Comparison of ENCODE assay signal across 22 cellular contexts in genomic region chr3:115388166-115388565, GRCh38.
DNase-seq lines count a peak whose midpoint lies in the region; ATAC-seq and TF ChIP-seq lines count a peak whose summit lies in the region.
"Had no signal": no experiment of that assay in that cellular context is flagged by ENCODE, and none has a peak within 500 bp of the region (broad histone marks: within the 10 kb centered on the region; RNA-seq: fewer than 3 reads in every experiment).

No MANE protein-coding gene starts in this region.

- H3K36me3 ChIP-seq in heart left ventricle (no peaks in the 10 kb centered on the region), Caco-2 (ENCODE audit: control insufficient read depth, insufficient read depth, low read length) (no peaks in the 10 kb centered on the region)
- H3K36me3 ChIP-seq: BLaER1 treated with 17β-estradiol and CSF1 and Interleukin-3, amounts not matched to agents 10 nM and 100 nM; brain microvascular endothelial cell; ovary; stomach had no signal

- TF ChIP-seq CTCF in AG10803 (conservative IDR thresholded peaks at IDR 0.05; ENCODE audit: low read length), result no peak
- TF ChIP-seq CTCF in heart left ventricle (IDR thresholded peaks at IDR 0.05), result no peak
- no peak for TF ChIP-seq CTCF in nephron progenitor cell (IDR thresholded peaks at IDR 0.05)
- no peak for TF ChIP-seq CTCF in Caco-2 (IDR thresholded peaks at IDR 0.05; ENCODE audit: insufficient read depth in 1 of 2, low read depth in 1 of 2, low read length in 1 of 2, severe bottlenecking in 1 of 2, unreplicated experiment in 1 of 2)

- DNase-seq in AG10803 (ENCODE audit: low read depth), result peak; percentile 75
- peak; percentile 11 for DNase-seq in astrocyte of the hippocampus (ENCODE audit: low read depth, low spot score)
- DNase-seq in heart left ventricle, result peak in 2 of 5 donors; percentile 20 to 40
- DNase-seq in nephron progenitor cell, result no peak
- no peak for DNase-seq in SW 1271 (lab: John Stamatoyannopoulos, UW)
- no peak for DNase-seq in Caco-2
- DNase-seq in activated naive CD4-positive, alpha-beta T cell treated with anti-CD3 and anti-CD28 coated beads, Interleukin-2, amount 50 U/mL, for 16 hours, result no peak
- DNase-seq: activated CD4-positive, alpha-beta T cell treated with anti-CD3 and anti-CD28 coated beads, Interleukin-2, amount 50 U/mL, for 4 hours; activated naive CD4-positive, alpha-beta T cell treated with anti-CD3 and anti-CD28 coated beads, Interleukin-2, amount 10 ng/mL, durations not matched to agents 7 days and 5 days; brain microvascular endothelial cell; HFFc6; NCI-H1694; NCI-H2227 treated with DMSO at 0.1 percent for 48 hours; NCI-H774; ovary; stimulated activated CD4-positive, alpha-beta T cell treated with anti-CD3 and anti-CD28 coated beads, Interleukin-2, amount 100 ng/mL, for 48 hours; stomach; T-helper 17 cell had no signal

- CTCF ChIA-PET in Caco-2 (lab: Charles Lee), result no interaction called here

- H3K36me3 Mint-ChIP-seq in nephron progenitor cell (ENCODE audit: low read depth) (no peaks in the 10 kb centered on the region), Caco-2 (ENCODE audit: insufficient read depth, unreplicated experiment) (no peaks in the 10 kb centered on the region)
- H3K36me3 Mint-ChIP-seq: activated naive CD4-positive, alpha-beta T cell treated with anti-CD3 and anti-CD28 coated beads, Interleukin-2, amount 10 ng/mL, durations not matched to agents 7 days and 5 days; IgD-negative memory B cell had no signal

- H3K4me3 Mint-ChIP-seq in nephron progenitor cell (no peak overlapping the region), Caco-2 (ENCODE audit: unreplicated experiment) (no peak overlapping the region)
- H3K4me3 Mint-ChIP-seq: activated naive CD4-positive, alpha-beta T cell treated with anti-CD3 and anti-CD28 coated beads, Interleukin-2, amount 10 ng/mL, durations not matched to agents 7 days and 5 days; dendritic cell treated with granulocyte-macrophage colony-stimulating factor and Interleukin-4, amounts not matched to agents 40 ng/mL and 50 ng/mL, for 4 days; HFFc6; IgD-negative memory B cell; T-helper 17 cell had no signal

- no TSS peak for BruUV-seq in Caco-2 (replicated peaks; lab: Mats Ljungman, UMichigan)

- H3K27ac Mint-ChIP-seq in nephron progenitor cell, result peak overlapping the region; percentile 46
- H3K27ac Mint-ChIP-seq in Caco-2 (ENCODE audit: unreplicated experiment), result no peak overlapping the region
- H3K27ac Mint-ChIP-seq: activated naive CD4-positive, alpha-beta T cell treated with anti-CD3 and anti-CD28 coated beads, Interleukin-2, amount 10 ng/mL, durations not matched to agents 7 days and 5 days; dendritic cell treated with granulocyte-macrophage colony-stimulating factor and Interleukin-4, amounts not matched to agents 40 ng/mL and 50 ng/mL, for 4 days; HFFc6; IgD-negative memory B cell; T-helper 17 cell had no signal

- ATAC-seq in heart left ventricle (peak; percentile 91 to 94 (median 92)), GM18505 (IDR thresholded peaks at IDR 0.05; ENCODE audit: unreplicated experiment) (no peak)
- ATAC-seq: T-helper 17 cell had no signal

- TF ChIP-seq POLR2A in heart left ventricle (IDR thresholded peaks at IDR 0.05), result no peak
- TF ChIP-seq POLR2A in GM18505 (IDR thresholded peaks at IDR 0.05; ENCODE audit: borderline replicate concordance, extremely low read depth, insufficient read depth, insufficient read length), result no peak

- H3K4me1 Mint-ChIP-seq in nephron progenitor cell (peaks cover 9% of the 10 kb centered on the region), Caco-2 (ENCODE audit: low read depth, unreplicated experiment) (no peaks in the 10 kb centered on the region)
- H3K4me1 Mint-ChIP-seq: activated naive CD4-positive, alpha-beta T cell treated with anti-CD3 and anti-CD28 coated beads, Interleukin-2, amount 10 ng/mL, durations not matched to agents 7 days and 5 days; IgD-negative memory B cell had no signal

- WGBS in heart left ventricle, 4 donors, result 26 to 47% (median 37%) methylated on average over 1 of the region's 1 CpG

- H3K27ac ChIP-seq in heart left ventricle, result peak overlapping the region in 11 of 12 donors; percentile 4 to 73 (median 57)
- H3K27ac ChIP-seq: BLaER1 treated with 17β-estradiol and CSF1 and Interleukin-3, amounts not matched to agents 10 nM and 100 nM; brain microvascular endothelial cell; ovary; stomach had no signal

- POLR2A ChIA-PET in Caco-2 (lab: Charles Lee), result no interaction called here

- H3K9me3 ChIP-seq in heart left ventricle (peaks cover 0 to 4% (median 0%) of the 10 kb centered on the region in 12 donors), Caco-2 (no peaks in the 10 kb centered on the region)
- H3K9me3 ChIP-seq: BLaER1 treated with 17β-estradiol and CSF1 and Interleukin-3, amounts not matched to agents 10 nM and 100 nM; ovary; stomach had no signal

- H3K4me3 ChIP-seq in AG10803 (ENCODE audit: low read length), result no peak overlapping the region
- H3K4me3 ChIP-seq in heart left ventricle, result no peak overlapping the region
- H3K4me3 ChIP-seq in Caco-2 (ENCODE audit: low read depth, low read length), result no peak overlapping the region
- H3K4me3 ChIP-seq: BLaER1 treated with 17β-estradiol and CSF1 and Interleukin-3, amounts not matched to agents 10 nM and 100 nM; ovary; stomach had no signal

- H3K27me3 ChIP-seq in heart left ventricle, result no peaks in the 10 kb centered on the region
- no peaks in the 10 kb centered on the region for H3K27me3 ChIP-seq in Caco-2 (replicated peaks; ENCODE audit: control insufficient read depth, insufficient read depth, low read length)
- H3K27me3 ChIP-seq: BLaER1 treated with 17β-estradiol and CSF1 and Interleukin-3, amounts not matched to agents 10 nM and 100 nM; brain microvascular endothelial cell; ovary; stomach had no signal

- peaks cover 0 to 17% (median 12%) of the 10 kb centered on the region in 12 donors for H3K4me1 ChIP-seq in heart left ventricle
- H3K4me1 ChIP-seq in Caco-2, result no peaks in the 10 kb centered on the region
- H3K4me1 ChIP-seq: stomach had no signal

- H3K9me3 Mint-ChIP-seq in nephron progenitor cell (no peaks in the 10 kb centered on the region), Caco-2 (ENCODE audit: unreplicated experiment) (no peaks in the 10 kb centered on the region)
- H3K9me3 Mint-ChIP-seq: activated naive CD4-positive, alpha-beta T cell treated with anti-CD3 and anti-CD28 coated beads, Interleukin-2, amount 10 ng/mL, durations not matched to agents 7 days and 5 days; dendritic cell treated with granulocyte-macrophage colony-stimulating factor and Interleukin-4, amounts not matched to agents 40 ng/mL and 50 ng/mL, for 4 days; HFFc6; IgD-negative memory B cell had no signal

- H3K27me3 Mint-ChIP-seq in nephron progenitor cell (ENCODE audit: low read depth, poor library complexity) (no peaks in the 10 kb centered on the region), Caco-2 (ENCODE audit: insufficient read depth, unreplicated experiment) (peaks cover 21% of the 10 kb centered on the region)
- H3K27me3 Mint-ChIP-seq: dendritic cell treated with granulocyte-macrophage colony-stimulating factor and Interleukin-4, amounts not matched to agents 40 ng/mL and 50 ng/mL, for 4 days; T-helper 17 cell had no signal

- intact Hi-C loops in heart left ventricle (cut with DNase I), result loop anchor here in 4 of 10 donors (10.0 kb wide), 2 partner anchors 127 to 397 kb away; no protein-coding TSS in a partner anchor
- intact Hi-C loops in Caco-2 (cut with micrococcal nuclease; ENCODE audit: unreplicated experiment), result no loop called here

Comparison
In these comparisons a context has a peak if more than half of its experiments do, and no peak if none do; other contexts are left out.
1. DNase-seq: peak in AG10803 (single experiment) and astrocyte of the hippocampus (single experiment); none in nephron progenitor cell (single experiment), SW 1271 (0 of 2), Caco-2 (0 of 2) and activated naive CD4-positive, alpha-beta T cell treated with anti-CD3 and anti-CD28 coated beads, Interleukin-2, amount 50 U/mL, for 16 hours (single experiment).